ENCODE assay signal across 19 cellular contexts in the genomic region with DNA sequence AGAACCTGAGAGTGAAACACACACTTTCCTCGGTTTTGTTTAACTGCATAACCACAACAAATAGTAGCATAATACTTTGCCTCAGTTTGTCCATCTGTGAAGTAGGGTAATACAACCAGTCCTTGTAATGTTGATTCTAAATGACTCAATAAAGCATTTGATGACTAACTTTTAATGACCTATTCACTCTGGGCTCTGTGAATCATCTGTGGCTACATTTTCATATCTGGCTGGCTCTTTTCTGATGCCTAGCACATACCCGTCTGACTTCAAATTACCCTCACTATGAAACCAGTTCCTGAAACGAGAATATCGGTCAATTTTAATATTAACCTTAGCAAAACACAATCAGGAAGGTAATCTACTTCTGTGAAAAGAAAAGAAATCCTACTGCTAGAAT.
DNase-seq lines count a peak whose midpoint lies in the region; ATAC-seq lines count a peak whose summit lies in the region.
"Had no signal": no experiment of that assay in that cellular context is flagged by ENCODE, and none has a peak within 500 bp of the region (broad histone marks: within the 10 kb centered on the region; RNA-seq: fewer than 3 reads in every experiment).

No MANE protein-coding gene starts in this region.

- ATAC-seq in activated naive CD8-positive, alpha-beta T cell treated with anti-CD3 and anti-CD28 coated beads, Interleukin-2, amount 50 U/mL, for 24 hours = peak; percentile 84
- ATAC-seq in esophagus mucosa (peak; percentile 48), GM18498 (IDR thresholded peaks at IDR 0.05; ENCODE audit: unreplicated experiment) (no peak), GM19397 (IDR thresholded peaks at IDR 0.05; ENCODE audit: unreplicated experiment) (no peak)
- ATAC-seq: Right ventricle myocardium inferior had no signal

- no peak overlapping the region for H3K4me3 Mint-ChIP-seq in activated naive CD8-positive, alpha-beta T cell treated with anti-CD3 and anti-CD28 coated beads, Interleukin-2, amount 50 U/mL, for 24 hours
- H3K4me3 Mint-ChIP-seq in activated naive CD8-positive, alpha-beta T cell treated with anti-CD3 and anti-CD28 coated beads for 36 hours = no peak overlapping the region
- H3K4me3 Mint-ChIP-seq in stimulated activated naive CD8-positive, alpha-beta T cell treated with anti-CD3 and anti-CD28 coated beads, Interleukin-15, Interleukin-2, amounts not matched to agents 100 ng/mL and 50 ng/mL, for 24 hours = no peak overlapping the region

- H3K9me3 Mint-ChIP-seq in activated naive CD8-positive, alpha-beta T cell treated with anti-CD3 and anti-CD28 coated beads, Interleukin-2, amount 50 U/mL, for 24 hours = no peaks in the 10 kb centered on the region
- H3K9me3 Mint-ChIP-seq in activated naive CD8-positive, alpha-beta T cell treated with anti-CD3 and anti-CD28 coated beads for 36 hours = no peaks in the 10 kb centered on the region
- no peaks in the 10 kb centered on the region for H3K9me3 Mint-ChIP-seq in stimulated activated naive CD8-positive, alpha-beta T cell treated with anti-CD3 and anti-CD28 coated beads, Interleukin-15, Interleukin-2, amounts not matched to agents 100 ng/mL and 50 ng/mL, for 24 hours

- H3K4me1 Mint-ChIP-seq in activated naive CD8-positive, alpha-beta T cell treated with anti-CD3 and anti-CD28 coated beads, Interleukin-2, amount 50 U/mL, for 24 hours = peaks cover 20% of the 10 kb centered on the region
- peaks cover 5% of the 10 kb centered on the region for H3K4me1 Mint-ChIP-seq in activated naive CD8-positive, alpha-beta T cell treated with anti-CD3 and anti-CD28 coated beads for 36 hours
- H3K4me1 Mint-ChIP-seq in stimulated activated naive CD8-positive, alpha-beta T cell treated with anti-CD3 and anti-CD28 coated beads, Interleukin-15, Interleukin-2, amounts not matched to agents 100 ng/mL and 50 ng/mL, for 24 hours (ENCODE audit: low read depth) = peaks cover 20% of the 10 kb centered on the region

- no peak for DNase-seq in activated naive CD8-positive, alpha-beta T cell treated with anti-CD3 and anti-CD28 coated beads, Interleukin-2, amount 50 U/mL, for 24 hours
- no peak for DNase-seq in activated naive CD8-positive, alpha-beta T cell treated with anti-CD3 and anti-CD28 coated beads for 36 hours
- peak; percentile 41 for DNase-seq in RKO (ENCODE audit: low spot score)
- DNase-seq in NCI-H2081 treated with DMSO at 0.1 percent for 48 hours (lab: John Stamatoyannopoulos, UW) = no peak
- DNase-seq: ACHN, COR-L47, DMS153, MV-4-11, NCI-H1417 treated with DMSO at 0.1 percent for 48 hours, NCI-H2029, NCI-H2171 treated with DMSO at 0.1 percent for 48 hours, NCI-H446 treated with DMSO at 0.1 percent for 48 hours, NCI-H748 treated with DMSO at 0.1 percent for 48 hours, SK-N-SH had no signal

- H3K27ac Mint-ChIP-seq in activated naive CD8-positive, alpha-beta T cell treated with anti-CD3 and anti-CD28 coated beads, Interleukin-2, amount 50 U/mL, for 24 hours = no peak overlapping the region
- no peak overlapping the region for H3K27ac Mint-ChIP-seq in activated naive CD8-positive, alpha-beta T cell treated with anti-CD3 and anti-CD28 coated beads for 36 hours
- H3K27ac Mint-ChIP-seq in stimulated activated naive CD8-positive, alpha-beta T cell treated with anti-CD3 and anti-CD28 coated beads, Interleukin-15, Interleukin-2, amounts not matched to agents 100 ng/mL and 50 ng/mL, for 24 hours = peak overlapping the region; percentile 24

- no peaks in the 10 kb centered on the region for H3K36me3 Mint-ChIP-seq in activated naive CD8-positive, alpha-beta T cell treated with anti-CD3 and anti-CD28 coated beads, Interleukin-2, amount 50 U/mL, for 24 hours (ENCODE audit: low read depth)
- no peaks in the 10 kb centered on the region for H3K36me3 Mint-ChIP-seq in activated naive CD8-positive, alpha-beta T cell treated with anti-CD3 and anti-CD28 coated beads for 36 hours
- no peaks in the 10 kb centered on the region for H3K36me3 Mint-ChIP-seq in stimulated activated naive CD8-positive, alpha-beta T cell treated with anti-CD3 and anti-CD28 coated beads, Interleukin-15, Interleukin-2, amounts not matched to agents 100 ng/mL and 50 ng/mL, for 24 hours (ENCODE audit: low read depth)

- H3K27me3 Mint-ChIP-seq in activated naive CD8-positive, alpha-beta T cell treated with anti-CD3 and anti-CD28 coated beads, Interleukin-2, amount 50 U/mL, for 24 hours = peaks cover 2% of the 10 kb centered on the region
- H3K27me3 Mint-ChIP-seq in activated naive CD8-positive, alpha-beta T cell treated with anti-CD3 and anti-CD28 coated beads for 36 hours = no peaks in the 10 kb centered on the region
- no peaks in the 10 kb centered on the region for H3K27me3 Mint-ChIP-seq in stimulated activated naive CD8-positive, alpha-beta T cell treated with anti-CD3 and anti-CD28 coated beads, Interleukin-15, Interleukin-2, amounts not matched to agents 100 ng/mL and 50 ng/mL, for 24 hours

Comparison
In these comparisons a context has a peak if more than half of its experiments do, and no peak if none do; other contexts are left out.
1. ATAC-seq: peak in activated naive CD8-positive, alpha-beta T cell treated with anti-CD3 and anti-CD28 coated beads, Interleukin-2, amount 50 U/mL, for 24 hours (single experiment) and esophagus mucosa (single experiment); none in GM18498 (single experiment) and GM19397 (single experiment).